ENCODE assay signal across 8 cellular contexts in genomic region chr17:27630607-27631408, GRCh38. TPM values are rescaled to one million over a fixed set of nuclear protein-coding genes. Genes with fewer than 3 reads are reported as not detected.
A peak's percentile ranks its signal among the peaks of the same experiment; 100 is the strongest.
DNase-seq lines count a peak whose midpoint lies in the region; ATAC-seq lines count a peak whose summit lies in the region.

LGALS9 (plus strand) TSS chr17:27631188; CDS start chr17:27631266, 78 bp downstream.

- no peaks in the 10 kb centered on the region for H3K27me3 Mint-ChIP-seq in CD4-positive, CD25-positive, alpha-beta regulatory T cell

- H3K4me3 Mint-ChIP-seq in CD4-positive, CD25-positive, alpha-beta regulatory T cell: peak within 1 kb of the TSS; percentile 88 to 95 (median 94)

- no peaks in the 10 kb centered on the region for H3K27me3 ChIP-seq in CD4-positive, CD25-positive, alpha-beta regulatory T cell (ENCODE audit: control insufficient read depth, insufficient read depth, low read length)
- H3K27me3 ChIP-seq in skeletal muscle tissue (ENCODE audit: control insufficient read depth in 3 of 3, insufficient read depth in 3 of 3, low read length in 3 of 3): no peaks in the 10 kb centered on the region

- peaks cover 10% of the 10 kb centered on the region for H3K36me3 Mint-ChIP-seq in CD4-positive, CD25-positive, alpha-beta regulatory T cell

- peak within 1 kb of the TSS; percentile 67 for H3K27ac ChIP-seq in CD4-positive, CD25-positive, alpha-beta regulatory T cell (ENCODE audit: insufficient read depth, low read length, poor library complexity, severe bottlenecking)
- H3K27ac ChIP-seq in skeletal muscle tissue (ENCODE audit: low read depth, low read length): peak within 1 kb of the TSS; percentile 56

- H3K4me1 Mint-ChIP-seq in CD4-positive, CD25-positive, alpha-beta regulatory T cell: peaks cover 14 to 60% (median 40%) of the 10 kb centered on the region in 4 donors

- peak within 1 kb of the TSS; percentile 95 to 99 (median 97) for H3K27ac Mint-ChIP-seq in CD4-positive, CD25-positive, alpha-beta regulatory T cell

- peak; percentile 4 to 80 (median 55) for DNase-seq in CD4-positive, CD25-positive, alpha-beta regulatory T cell
- DNase-seq in HT-29 (ENCODE audit: low spot score) (peak; percentile 77), activated T-cell treated with anti-CD3 and anti-CD28 coated beads for 4 hours (peak; percentile 11), glomerular endothelial cell (ENCODE audit: extremely low read depth, low read depth, low spot score) (no peak), DMS 273 (lab: John Stamatoyannopoulos, UW; ENCODE audit: unreplicated experiment) (no peak)

- H3K4me1 ChIP-seq in CD4-positive, CD25-positive, alpha-beta regulatory T cell (ENCODE audit: control insufficient read depth, insufficient read depth, low read length, poor library complexity, severe bottlenecking): peaks cover 35% of the 10 kb centered on the region
- peaks cover 24 to 34% (median 32%) of the 10 kb centered on the region in 3 donors for H3K4me1 ChIP-seq in skeletal muscle tissue (ENCODE audit: control insufficient read depth in 3 of 3, insufficient read depth in 3 of 3, low read length in 3 of 3)

- peaks cover 0 to 1% (median 0%) of the 10 kb centered on the region in 7 donors for H3K9me3 Mint-ChIP-seq in CD4-positive, CD25-positive, alpha-beta regulatory T cell

- H3K9ac ChIP-seq in skeletal muscle tissue (ENCODE audit: low read depth in 1 of 3, low read length in 3 of 3): peak within 1 kb of the TSS; percentile 6 to 53 (median 40)

- ATAC-seq in CD4-positive, CD25-positive, alpha-beta regulatory T cell (ENCODE audit: low read depth in 2 of 2): peak; percentile 81 to 85
- ATAC-seq in GM19324 (IDR thresholded peaks at IDR 0.05; ENCODE audit: low FRiP score, unreplicated experiment): peak; percentile 68
- no peak for ATAC-seq in GM21825 (IDR thresholded peaks at IDR 0.05; ENCODE audit: unreplicated experiment)

- peak within 1 kb of the TSS; percentile 96 for H3K4me3 ChIP-seq in CD4-positive, CD25-positive, alpha-beta regulatory T cell (ENCODE audit: low read depth, low read length)
- peak within 1 kb of the TSS; percentile 64 to 68 (median 67) for H3K4me3 ChIP-seq in skeletal muscle tissue (ENCODE audit: low read length in 3 of 3)

- no peaks in the 10 kb centered on the region for H3K9me3 ChIP-seq in CD4-positive, CD25-positive, alpha-beta regulatory T cell (ENCODE audit: control insufficient read depth in 2 of 2, low read length in 2 of 2)
- no peaks in the 10 kb centered on the region for H3K9me3 ChIP-seq in skeletal muscle tissue (ENCODE audit: control insufficient read depth in 3 of 3, low read length in 3 of 3)

- H3K36me3 ChIP-seq in CD4-positive, CD25-positive, alpha-beta regulatory T cell (ENCODE audit: control insufficient read depth, insufficient read depth, low read length): no peaks in the 10 kb centered on the region
- peaks cover 0 to 3% (median 0%) of the 10 kb centered on the region in 3 donors for H3K36me3 ChIP-seq in skeletal muscle tissue (ENCODE audit: control insufficient read depth in 3 of 3, insufficient read depth in 3 of 3, low read length in 3 of 3)

RNA-seq across cellular contexts. Expression of gene LGALS9, which starts in this region (rescaled TPM):
- total RNA-seq in CD4-positive, CD25-positive, alpha-beta regulatory T cell: 122 TPM
- polyA plus RNA-seq in CD4-positive, CD25-positive, alpha-beta regulatory T cell: 10 to 100 TPM; 38.3 to 56.6 (median 40.2) TPM
- total RNA-seq in HT-29 (2014; rRNA removed; shearing (Covaris generic)): 58.5 and 61.4 TPM in 2 replicates
- total RNA-seq in glomerular endothelial cell (120 and 200 TPM in 2 replicates), skeletal muscle tissue (3.1 TPM)

Comparison
In these comparisons a context has a peak if more than half of its experiments do, and no peak if none do; other contexts are left out.
1. RNA of gene LGALS9 (total RNA-seq): 120 to 200 TPM in glomerular endothelial cell, 122 TPM in CD4-positive, CD25-positive, alpha-beta regulatory T cell (single experiment) and 58.5 to 61.4 TPM in HT-29; 3.1 TPM in skeletal muscle tissue (single experiment); every median in the first group is over 10 times any median in the second.
2. DNase-seq: peak in CD4-positive, CD25-positive, alpha-beta regulatory T cell (3 of 3), HT-29 (single experiment) and activated T-cell treated with anti-CD3 and anti-CD28 coated beads for 4 hours (single experiment); none in glomerular endothelial cell (single experiment) and DMS 273 (single experiment).